In genomic region chr6:22943331-22943730, GRCh38 we compare ENCODE assay signal across 27 cellular contexts.
"Had no signal": no experiment of that assay in that cellular context is flagged by ENCODE, and none has a peak within 500 bp of the region (broad histone marks: within the 10 kb centered on the region; RNA-seq: fewer than 3 reads in every experiment).

No MANE protein-coding gene starts in this region.

- H3K27ac Mint-ChIP-seq: activated CD4-positive, alpha-beta memory T cell treated with anti-CD3 and anti-CD28 coated beads for 36 hours; activated CD4-positive, alpha-beta T cell treated with anti-CD3 and anti-CD28 coated beads, Interleukin-2, amount 10 ng/mL, durations not matched to agents 7 days and 5 days; activated naive CD4-positive, alpha-beta T cell treated with anti-CD3 and anti-CD28 coated beads, Interleukin-2, amount 50 U/mL, for 72 hours; activated naive CD8-positive, alpha-beta T cell treated with anti-CD3 and anti-CD28 coated beads, Interleukin-2, amount 50 U/mL, for 24 hours had no signal

- H3K4me1 Mint-ChIP-seq: activated CD4-positive, alpha-beta T cell treated with anti-CD3 and anti-CD28 coated beads, Interleukin-2, amount 10 ng/mL, durations not matched to agents 7 days and 5 days; activated naive CD8-positive, alpha-beta T cell treated with anti-CD3 and anti-CD28 coated beads, Interleukin-2, amount 50 U/mL, for 24 hours had no signal

- H3K27me3 Mint-ChIP-seq: activated CD4-positive, alpha-beta memory T cell treated with anti-CD3 and anti-CD28 coated beads for 36 hours; activated CD4-positive, alpha-beta T cell treated with anti-CD3 and anti-CD28 coated beads, Interleukin-2, amount 10 ng/mL, durations not matched to agents 7 days and 5 days; activated naive CD8-positive, alpha-beta T cell treated with anti-CD3 and anti-CD28 coated beads, Interleukin-2, amount 50 U/mL, for 24 hours had no signal

- DNase-seq: activated CD4-positive, alpha-beta memory T cell treated with anti-CD3 and anti-CD28 coated beads for 36 hours; activated CD4-positive, alpha-beta T cell treated with anti-CD3 and anti-CD28 coated beads, Interleukin-2, amount 10 ng/mL, durations not matched to agents 7 days and 5 days; activated CD4-positive, CD25-positive, alpha-beta regulatory T cell; activated CD8-positive, alpha-beta memory T cell treated with anti-CD3 and anti-CD28 coated beads for 24 hours; activated effector memory CD4-positive, alpha-beta T cell treated with anti-CD3 and anti-CD28 coated beads, Interleukin-2, amount 50 U/mL, for 16 hours; activated naive CD4-positive, alpha-beta T cell treated with Interleukin-2 at 50 U/mL for 16 hours; activated naive CD8-positive, alpha-beta T cell treated with anti-CD3 and anti-CD28 coated beads, Interleukin-2, amount 50 U/mL, for 24 hours; activated T-cell treated with anti-CD3 and anti-CD28 coated beads, Interleukin-2, amount 50 U/mL, for 4 hours; amygdala; brain microvascular endothelial cell; Karpas-422; MM.1S; NCI-H1930; NCI-H2171; NCI-H2227 treated with DMSO at 0.1 percent for 48 hours; NCI-H526; NCI-H774; NK-92 treated with Interleukin-12 subunit alpha and Interleukin-12 subunit beta, amount 100 ng/mL, for 24 hours; OCI-M1; RPMI8226; SJCRH30; SK-N-SH; T-helper 1 cell had no signal

- H3K36me3 Mint-ChIP-seq: activated CD4-positive, alpha-beta memory T cell treated with anti-CD3 and anti-CD28 coated beads for 36 hours; activated naive CD4-positive, alpha-beta T cell treated with anti-CD3 and anti-CD28 coated beads, Interleukin-2, amount 50 U/mL, for 72 hours had no signal

- H3K9me3 Mint-ChIP-seq: activated CD4-positive, alpha-beta memory T cell treated with anti-CD3 and anti-CD28 coated beads for 36 hours; activated T-cell treated with anti-CD3 and anti-CD28 coated beads, Interleukin-2, amount 50 U/mL, for 4 hours had no signal

- H3K4me3 Mint-ChIP-seq: activated CD4-positive, alpha-beta memory T cell treated with anti-CD3 and anti-CD28 coated beads for 36 hours; activated CD4-positive, alpha-beta T cell treated with anti-CD3 and anti-CD28 coated beads, Interleukin-2, amount 10 ng/mL, durations not matched to agents 7 days and 5 days; activated naive CD8-positive, alpha-beta T cell treated with anti-CD3 and anti-CD28 coated beads, Interleukin-2, amount 50 U/mL, for 24 hours; activated T-cell treated with anti-CD3 and anti-CD28 coated beads, Interleukin-2, amount 50 U/mL, for 4 hours had no signal

- ATAC-seq: activated naive CD4-positive, alpha-beta T cell treated with anti-CD3 and anti-CD28 coated beads, Interleukin-2, amount 50 U/mL, for 72 hours; activated naive CD8-positive, alpha-beta T cell treated with anti-CD3 and anti-CD28 coated beads, Interleukin-2, amount 50 U/mL, for 24 hours; activated T-cell treated with anti-CD3 and anti-CD28 coated beads, Interleukin-2, amount 50 U/mL, for 4 hours; K562; Panc1; Right ventricle myocardium inferior had no signal
